In genomic region chr3:113668015-113668414, GRCh38 we compare ENCODE assay signal across 13 cellular contexts. TPM values are rescaled to one million over a fixed set of nuclear protein-coding genes. Genes with fewer than 3 reads are reported as not detected.
DNase-seq lines count a peak whose midpoint lies in the region; ATAC-seq and TF ChIP-seq lines count a peak whose summit lies in the region.
"Had no signal": no experiment of that assay in that cellular context is flagged by ENCODE, and none has a peak within 500 bp of the region (broad histone marks: within the 10 kb centered on the region; RNA-seq: fewer than 3 reads in every experiment).

No MANE protein-coding gene starts in this region.

- H3K4me3 ChIP-seq in BLaER1 (peak overlapping the region; percentile 31; the same call in 1 of the 2 replicates), cardiac fibroblast (replicated peaks in 1 of 2; ENCODE audit: low read depth in 2 of 2, low read length in 2 of 2) (no peak overlapping the region), aorta (ENCODE audit: low read length in 2 of 2) (no peak overlapping the region)

- peak overlapping the region in 2 of 3 experiments; percentile 14 to 16 for H3K4me3 Mint-ChIP-seq in nephron
- H3K4me3 Mint-ChIP-seq: natural killer cell treated with Interleukin-12 subunit alpha and Interleukin-12 subunit beta and Interleukin-15 and Interleukin-18, amount 100 ng/mL, for 72 hours had no signal

- no peaks in the 10 kb centered on the region for H3K9me3 Mint-ChIP-seq in nephron
- H3K9me3 Mint-ChIP-seq: activated naive CD8-positive, alpha-beta T cell treated with anti-CD3 and anti-CD28 coated beads, Interleukin-2, amount 10 ng/mL, durations not matched to agents 7 days and 5 days; natural killer cell treated with Interleukin-12 subunit alpha and Interleukin-12 subunit beta and Interleukin-15 and Interleukin-18, amount 100 ng/mL, for 72 hours had no signal

- TF ChIP-seq CTCF in cardiac fibroblast (IDR thresholded peaks at IDR 0.05; ENCODE audit: low read depth, low read length) (no peak), nephron (IDR thresholded peaks at IDR 0.05; ENCODE audit: unreplicated experiment in 3 of 3) (no peak)

- H3K9me3 ChIP-seq in BLaER1 (peaks cover 4% of the 10 kb centered on the region; the same call in 1 of the 2 replicates), aorta (ENCODE audit: control insufficient read depth, low read length) (no peaks in the 10 kb centered on the region)

- H3K36me3 Mint-ChIP-seq in nephron (ENCODE audit: low read depth): peaks cover 53% of the 10 kb centered on the region

- ATAC-seq in HG02623 (IDR thresholded peaks at IDR 0.05; ENCODE audit: unreplicated experiment): no peak
- no peak for ATAC-seq in aorta (ENCODE audit: low FRiP score)
- ATAC-seq: natural killer cell treated with Interleukin-12 subunit alpha and Interleukin-12 subunit beta and Interleukin-15 and Interleukin-18, amount 100 ng/mL, for 72 hours had no signal

- peak overlapping the region; percentile 66 to 91 (median 72) for H3K27ac Mint-ChIP-seq in nephron
- H3K27ac Mint-ChIP-seq: natural killer cell treated with Interleukin-12 subunit alpha and Interleukin-12 subunit beta and Interleukin-15 and Interleukin-18, amount 100 ng/mL, for 72 hours had no signal

- H4K20me1 ChIP-seq in BLaER1: no peaks in the 10 kb centered on the region

- intact Hi-C loops in head of caudate nucleus (cut with DNase I): no loop called here
- intact Hi-C loops in aorta (cut with DNase I): no loop called here

- 53 to 55% methylated on average over 4 of the region's 4 CpGs for whole genome bisulfite sequencing in aorta, 2 donors

- peaks cover 16% of the 10 kb centered on the region for H3K4me1 Mint-ChIP-seq in nephron

- no peak overlapping the region; the same call in 1 of the 2 replicates for H3K9ac ChIP-seq in BLaER1

- H3K27me3 ChIP-seq in BLaER1 (no peaks in the 10 kb centered on the region), aorta (ENCODE audit: control insufficient read depth in 1 of 2, insufficient read depth in 2 of 2, low read length in 1 of 2) (no peaks in the 10 kb centered on the region)

- H3K4me2 ChIP-seq in BLaER1: peak overlapping the region; percentile 85

- H3K36me3 ChIP-seq in BLaER1 (peaks cover 21% of the 10 kb centered on the region), aorta (ENCODE audit: control insufficient read depth in 1 of 2, insufficient read depth in 2 of 2, low read length in 1 of 2) (peaks cover 5 to 7% of the 10 kb centered on the region in 2 donors)

- peak; percentile 64 for DNase-seq in LHCN-M2 (ENCODE audit: low read depth)
- peak; percentile 17 to 34 for DNase-seq in cardiac fibroblast (ENCODE audit: low read depth in 2 of 2)
- DNase-seq in NCI-H2171 (lab: John Stamatoyannopoulos, UW): no peak
- DNase-seq in head of caudate nucleus: no peak
- no peak for DNase-seq in aorta
- DNase-seq: activated naive CD8-positive, alpha-beta T cell treated with anti-CD3 and anti-CD28 coated beads, Interleukin-2, amount 10 ng/mL, durations not matched to agents 7 days and 5 days; C1 segment of cervical spinal cord; NCI-H1105 treated with DMSO at 0.1 percent for 48 hours; SW 1271 had no signal

- H3K27ac ChIP-seq in BLaER1 (peak overlapping the region; percentile 24), aorta (ENCODE audit: low read depth in 1 of 2, low read length in 2 of 2) (no peak overlapping the region)

- H3K4me1 ChIP-seq in BLaER1 (peaks cover 43% of the 10 kb centered on the region), aorta (ENCODE audit: control insufficient read depth in 1 of 2, insufficient read depth in 2 of 2, low read length in 2 of 2) (no peaks in the 10 kb centered on the region)

- H3K27me3 Mint-ChIP-seq in nephron (ENCODE audit: low read depth): no peaks in the 10 kb centered on the region
- H3K27me3 Mint-ChIP-seq: activated naive CD8-positive, alpha-beta T cell treated with anti-CD3 and anti-CD28 coated beads, Interleukin-2, amount 10 ng/mL, durations not matched to agents 7 days and 5 days; natural killer cell treated with Interleukin-12 subunit alpha and Interleukin-12 subunit beta and Interleukin-15 and Interleukin-18, amount 100 ng/mL, for 72 hours had no signal

RNA-seq across cellular contexts. Expression of gene USF3, which starts 28.4 kb away (rescaled TPM):
- total RNA-seq in LHCN-M2 (2014; rRNA removed) (8.3 and 11.9 TPM in 2 replicates), aorta (10 to 100 TPM; 18.0 to 18.3 TPM)
- 2.4 TPM for polyA plus RNA-seq in LHCN-M2 (2012)
- 1 to 10 TPM; 3.3 to 6.2 TPM for polyA plus RNA-seq in aorta

Comparison
In these comparisons a context has a peak if more than half of its experiments do, and no peak if none do; other contexts are left out.
1. DNase-seq: peak in LHCN-M2 (single experiment) and cardiac fibroblast (2 of 2); none in NCI-H2171 (single experiment), head of caudate nucleus (0 of 42) and aorta (0 of 2).